In the genomic region with DNA sequence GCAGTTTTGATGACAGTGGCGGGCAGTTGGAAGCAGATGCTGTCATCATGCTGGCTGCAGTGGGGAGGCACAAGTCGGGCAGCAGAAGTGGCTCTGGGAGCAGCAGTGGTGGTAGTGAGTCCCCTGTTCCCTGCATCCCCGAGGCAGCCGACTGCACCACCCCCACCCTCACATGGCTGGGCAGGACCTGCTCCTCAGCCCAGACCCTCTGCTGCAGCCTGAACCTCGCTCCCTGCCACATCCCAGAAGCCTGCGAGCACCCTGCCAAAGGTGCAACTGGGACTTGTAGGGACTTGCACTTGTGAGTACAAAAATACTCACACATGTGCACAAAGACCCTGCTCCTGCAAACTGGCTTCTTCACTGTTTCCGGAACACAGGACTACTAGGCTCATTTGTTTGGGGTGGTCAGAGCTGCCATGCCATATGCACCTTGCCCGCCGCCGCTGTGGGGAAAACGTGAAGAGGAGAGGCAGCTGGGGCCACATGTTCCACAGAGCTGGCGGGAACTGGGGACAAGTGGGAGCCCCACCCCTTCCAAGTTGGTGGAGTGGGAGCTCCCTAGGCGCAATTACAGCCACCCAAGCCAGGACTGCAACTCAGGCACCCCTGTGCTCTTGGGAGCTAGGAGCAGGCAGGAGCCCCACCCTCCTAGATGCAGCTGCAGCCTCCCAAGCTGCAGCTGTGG, we compare ENCODE assay signal across 19 cellular contexts.
"Had no signal": no experiment of that assay in that cellular context is flagged by ENCODE, and none has a peak within 500 bp of the region (broad histone marks: within the 10 kb centered on the region; RNA-seq: fewer than 3 reads in every experiment).

No MANE protein-coding gene starts in this region.

- DNase-seq: activated B cell treated with CpG ODN at 0.5 μM for 24 hours; activated CD4-positive, alpha-beta T cell treated with anti-CD3 and anti-CD28 coated beads for 48 hours; activated CD8-positive, alpha-beta memory T cell treated with anti-CD3 and anti-CD28 coated beads, Interleukin-2, amount 50 U/mL, for 48 hours; activated naive CD4-positive, alpha-beta T cell; cortex of kidney; effector CD8-positive, alpha-beta T cell; heart left ventricle; immature natural killer cell; left colon; lower lobe of right lung; midbrain; stimulated activated CD4-positive, alpha-beta T cell treated with anti-CD3 and anti-CD28 coated beads, Interleukin-12 subunit alpha, Interleukin-12 subunit beta, amount 100 ng/mL, for 4 hours; T-helper 17 cell had no signal

- H3K27ac ChIP-seq: heart left ventricle, lower lobe of right lung, neural progenitor cell, parathyroid adenoma, vagina had no signal

- H3K9me3 ChIP-seq: heart left ventricle, lower lobe of right lung, tibial nerve, vagina had no signal

- ATAC-seq: heart left ventricle; left colon; lower lobe of right lung; stimulated activated effector memory CD8-positive, alpha-beta T cell treated with anti-CD3 and anti-CD28 coated beads, Interleukin-12 subunit alpha, Interleukin-12 subunit beta, amount 100 ng/mL, for 72 hours; T-helper 17 cell had no signal

- H3K4me1 ChIP-seq: parathyroid adenoma had no signal

- H3K9ac ChIP-seq: neural progenitor cell, parathyroid adenoma had no signal

- H3K27me3 Mint-ChIP-seq: activated B cell treated with CpG ODN at 0.5 μM for 24 hours, T-helper 17 cell had no signal

- H3K79me2 ChIP-seq: parathyroid adenoma had no signal

- H3K27ac Mint-ChIP-seq: activated B cell treated with CpG ODN at 0.5 μM for 24 hours; activated T-helper 1 cell treated with anti-CD3 and anti-CD28 coated beads, Interleukin-12 subunit alpha, Interleukin-12 subunit beta, Interleukin-2, Interleukin-4 antibody, amounts not matched to agents 30 ng/mL and 10 ng/mL and 1 ng/mL, durations not matched to agents 14 hours and 24 hours and 36 hours; immature natural killer cell; neural progenitor cell; stimulated activated effector memory CD8-positive, alpha-beta T cell treated with anti-CD3 and anti-CD28 coated beads, Interleukin-12 subunit alpha, Interleukin-12 subunit beta, amount 100 ng/mL, for 72 hours; T-helper 17 cell had no signal

- H2AFZ ChIP-seq: neural progenitor cell, parathyroid adenoma had no signal

- H3K4me2 ChIP-seq: neural progenitor cell had no signal

- H3K4me3 ChIP-seq: neural progenitor cell, tibial nerve, vagina had no signal

- H3K9me3 Mint-ChIP-seq: activated B cell treated with CpG ODN at 0.5 μM for 24 hours; activated T-helper 1 cell treated with anti-CD3 and anti-CD28 coated beads, Interleukin-12 subunit alpha, Interleukin-12 subunit beta, Interleukin-2, Interleukin-4 antibody, amounts not matched to agents 30 ng/mL and 10 ng/mL and 1 ng/mL, durations not matched to agents 14 hours and 24 hours and 36 hours; immature natural killer cell; neural progenitor cell; stimulated activated effector memory CD8-positive, alpha-beta T cell treated with anti-CD3 and anti-CD28 coated beads, Interleukin-12 subunit alpha, Interleukin-12 subunit beta, amount 100 ng/mL, for 72 hours had no signal

- H3K4me3 Mint-ChIP-seq: activated B cell treated with CpG ODN at 0.5 μM for 24 hours; activated T-helper 1 cell treated with anti-CD3 and anti-CD28 coated beads, Interleukin-12 subunit alpha, Interleukin-12 subunit beta, Interleukin-2, Interleukin-4 antibody, amounts not matched to agents 30 ng/mL and 10 ng/mL and 1 ng/mL, durations not matched to agents 14 hours and 24 hours and 36 hours had no signal

- H3K36me3 ChIP-seq: neural progenitor cell had no signal

- H3K27me3 ChIP-seq: heart left ventricle, tibial nerve, vagina had no signal
